In genomic region chr17:64657610-64658125, GRCh38 we compare ENCODE assay signal across 19 cellular contexts. TPM values are rescaled to one million over a fixed set of nuclear protein-coding genes. Genes with fewer than 3 reads are reported as not detected.
DNase-seq lines count a peak whose midpoint lies in the region; ATAC-seq, FAIRE-seq and TF ChIP-seq lines count a peak whose summit lies in the region.
"Had no signal": no experiment of that assay in that cellular context is flagged by ENCODE, and none has a peak within 500 bp of the region (broad histone marks: within the 10 kb centered on the region; RNA-seq: fewer than 3 reads in every experiment).

No MANE protein-coding gene starts in this region.

- TF ChIP-seq CTCF in VCaP (conservative IDR thresholded peaks at IDR 0.05): no peak
- no peak for TF ChIP-seq CTCF in upper lobe of left lung (IDR thresholded peaks at IDR 0.05)
- TF ChIP-seq CTCF in adrenal gland (IDR thresholded peaks at IDR 0.05): no peak

- DNase-seq in activated naive CD8-positive, alpha-beta T cell treated with anti-CD3 and anti-CD28 coated beads for 36 hours: no peak
- DNase-seq in immature natural killer cell (no peak), upper lobe of left lung (no peak), GM19239 (ENCODE audit: insufficient read length, low spot score) (no peak), adrenal gland (no peak)
- no peak for DNase-seq in stimulated activated naive B cell treated with anti-CD40 and anti-IgM and Interleukin-4, amounts not matched to agents 10 μg/mL and 1 μg/mL and 100 μg/mL, for 72 hours
- DNase-seq: ACHN; activated CD4-positive, alpha-beta memory T cell treated with anti-CD3 and anti-CD28 coated beads, Interleukin-2, amount 10 ng/mL, durations not matched to agents 7 days and 5 days; activated naive CD4-positive, alpha-beta T cell; central memory CD4-positive, alpha-beta T cell; hypothalamus; NCI-H1417 treated with DMSO at 0.1 percent for 48 hours; NCI-H510A; right lobe of liver; T-helper 9 cell had no signal

- intact Hi-C loops in adrenal gland (cut with DNase I): no loop called here

- peak overlapping the region; percentile 36 for H3K27ac Mint-ChIP-seq in activated naive CD8-positive, alpha-beta T cell
- H3K27ac Mint-ChIP-seq in activated naive CD8-positive, alpha-beta T cell treated with anti-CD3 and anti-CD28 coated beads for 36 hours: no peak overlapping the region
- peak overlapping the region; percentile 36 to 83 (median 74) for H3K27ac Mint-ChIP-seq in immature natural killer cell
- no peak overlapping the region for H3K27ac Mint-ChIP-seq in stimulated activated naive B cell treated with anti-CD40 and anti-IgM and Interleukin-4, amounts not matched to agents 10 μg/mL and 1 μg/mL and 100 μg/mL, for 72 hours
- H3K27ac Mint-ChIP-seq: activated CD4-positive, alpha-beta memory T cell treated with anti-CD3 and anti-CD28 coated beads, Interleukin-2, amount 10 ng/mL, durations not matched to agents 7 days and 5 days had no signal

- peak overlapping the region; percentile 90; the same call in 1 of the 2 replicates for H3K27ac ChIP-seq in VCaP
- H3K27ac ChIP-seq in upper lobe of left lung: peak overlapping the region in 3 of 4 donors; percentile 72 to 100 (median 97)
- peak overlapping the region in 1 of 5 donors; percentile 30 for H3K27ac ChIP-seq in adrenal gland
- H3K27ac ChIP-seq: KMS-11, right lobe of liver had no signal

- H3K9me3 ChIP-seq in upper lobe of left lung: peaks cover 0 to 3% (median 0%) of the 10 kb centered on the region in 4 donors
- H3K9me3 ChIP-seq in adrenal gland (replicated peaks in 1 of 3): no peaks in the 10 kb centered on the region
- H3K9me3 ChIP-seq: right lobe of liver had no signal

- H3K4me3 ChIP-seq in upper lobe of left lung: peak overlapping the region in 1 of 4 donors; percentile 30
- H3K4me3 ChIP-seq in adrenal gland: no peak overlapping the region
- H3K4me3 ChIP-seq: right lobe of liver had no signal

- WGBS in upper lobe of left lung, 2 donors: 52 to 58% methylated on average over 6 of the region's 6 CpGs
- 53 to 57% (median 55%) methylated on average over 6 of the region's 6 CpGs for WGBS in adrenal gland, 4 donors

- H3K9me3 Mint-ChIP-seq in activated naive CD8-positive, alpha-beta T cell (ENCODE audit: low read depth): no peaks in the 10 kb centered on the region
- H3K9me3 Mint-ChIP-seq in activated naive CD8-positive, alpha-beta T cell treated with anti-CD3 and anti-CD28 coated beads for 36 hours: peaks cover 2% of the 10 kb centered on the region
- H3K9me3 Mint-ChIP-seq in immature natural killer cell: no peaks in the 10 kb centered on the region
- H3K9me3 Mint-ChIP-seq in stimulated activated naive B cell treated with anti-CD40 and anti-IgM and Interleukin-4, amounts not matched to agents 10 μg/mL and 1 μg/mL and 100 μg/mL, for 72 hours: peaks cover 0 to 1% of the 10 kb centered on the region in 2 donors

- H3K27me3 ChIP-seq in upper lobe of left lung: no peaks in the 10 kb centered on the region
- H3K27me3 ChIP-seq in adrenal gland: no peaks in the 10 kb centered on the region
- H3K27me3 ChIP-seq: right lobe of liver had no signal

- H3K36me3 ChIP-seq in upper lobe of left lung (no peaks in the 10 kb centered on the region), adrenal gland (replicated peaks in 1 of 2) (no peaks in the 10 kb centered on the region)
- H3K36me3 ChIP-seq: right lobe of liver had no signal

- no peak overlapping the region for H3K4me3 Mint-ChIP-seq in activated naive CD8-positive, alpha-beta T cell
- no peak overlapping the region for H3K4me3 Mint-ChIP-seq in activated naive CD8-positive, alpha-beta T cell treated with anti-CD3 and anti-CD28 coated beads for 36 hours
- H3K4me3 Mint-ChIP-seq in immature natural killer cell: peak overlapping the region in 4 of 5 donors; percentile 2 to 35 (median 25)
- no peak overlapping the region for H3K4me3 Mint-ChIP-seq in stimulated activated naive B cell treated with anti-CD40 and anti-IgM and Interleukin-4, amounts not matched to agents 10 μg/mL and 1 μg/mL and 100 μg/mL, for 72 hours
- H3K4me3 Mint-ChIP-seq: activated CD4-positive, alpha-beta memory T cell treated with anti-CD3 and anti-CD28 coated beads, Interleukin-2, amount 10 ng/mL, durations not matched to agents 7 days and 5 days had no signal

- H3K4me1 Mint-ChIP-seq in activated naive CD8-positive, alpha-beta T cell (ENCODE audit: low read depth): peaks cover 56% of the 10 kb centered on the region
- peaks cover 47% of the 10 kb centered on the region for H3K4me1 Mint-ChIP-seq in activated naive CD8-positive, alpha-beta T cell treated with anti-CD3 and anti-CD28 coated beads for 36 hours
- peaks cover 68 to 78% of the 10 kb centered on the region in 2 donors for H3K4me1 Mint-ChIP-seq in immature natural killer cell
- peaks cover 19 to 43% of the 10 kb centered on the region in 2 donors for H3K4me1 Mint-ChIP-seq in stimulated activated naive B cell treated with anti-CD40 and anti-IgM and Interleukin-4, amounts not matched to agents 10 μg/mL and 1 μg/mL and 100 μg/mL, for 72 hours

- ATAC-seq in upper lobe of left lung (ENCODE audit: low FRiP score in 2 of 2): no peak
- no peak for ATAC-seq in stimulated activated naive B cell treated with anti-CD40 and anti-IgM and Interleukin-4, amounts not matched to agents 10 μg/mL and 1 μg/mL and 100 μg/mL, for 72 hours (replicated peaks)
- ATAC-seq: left lobe of liver, right lobe of liver had no signal

- no peak for FAIRE-seq in GM19239 (lab: Jason Lieb, UNC)

- no peak for TF ChIP-seq EP300 in upper lobe of left lung (IDR thresholded peaks at IDR 0.05)

- H3K27me3 Mint-ChIP-seq in activated naive CD8-positive, alpha-beta T cell: no peaks in the 10 kb centered on the region
- no peaks in the 10 kb centered on the region for H3K27me3 Mint-ChIP-seq in activated naive CD8-positive, alpha-beta T cell treated with anti-CD3 and anti-CD28 coated beads for 36 hours
- H3K27me3 Mint-ChIP-seq in immature natural killer cell (ENCODE audit: low read depth in 3 of 3): peaks cover 5 to 10% (median 8%) of the 10 kb centered on the region in 3 donors
- no peaks in the 10 kb centered on the region for H3K27me3 Mint-ChIP-seq in stimulated activated naive B cell treated with anti-CD40 and anti-IgM and Interleukin-4, amounts not matched to agents 10 μg/mL and 1 μg/mL and 100 μg/mL, for 72 hours
- H3K27me3 Mint-ChIP-seq: activated CD4-positive, alpha-beta memory T cell treated with anti-CD3 and anti-CD28 coated beads, Interleukin-2, amount 10 ng/mL, durations not matched to agents 7 days and 5 days had no signal

- peaks cover 4% of the 10 kb centered on the region for H3K36me3 Mint-ChIP-seq in activated naive CD8-positive, alpha-beta T cell
- peaks cover 10% of the 10 kb centered on the region for H3K36me3 Mint-ChIP-seq in activated naive CD8-positive, alpha-beta T cell treated with anti-CD3 and anti-CD28 coated beads for 36 hours
- no peaks in the 10 kb centered on the region for H3K36me3 Mint-ChIP-seq in immature natural killer cell
- H3K36me3 Mint-ChIP-seq in stimulated activated naive B cell treated with anti-CD40 and anti-IgM and Interleukin-4, amounts not matched to agents 10 μg/mL and 1 μg/mL and 100 μg/mL, for 72 hours: peaks cover 3 to 8% of the 10 kb centered on the region in 2 donors

- TF ChIP-seq POLR2A in upper lobe of left lung (IDR thresholded peaks at IDR 0.05) (no peak), adrenal gland (IDR thresholded peaks at IDR 0.05) (no peak)

- H3K4me1 ChIP-seq in upper lobe of left lung (peaks cover 41 to 62% (median 46%) of the 10 kb centered on the region in 4 donors), adrenal gland (replicated peaks in 1 of 2) (peaks cover 24 to 38% of the 10 kb centered on the region in 2 donors)

RNA-seq across cellular contexts. Expression of gene SMURF2, which starts 4.4 kb away (rescaled TPM):
- total RNA-seq in activated naive CD8-positive, alpha-beta T cell treated with anti-CD3 and anti-CD28 coated beads for 36 hours: 10 to 100 TPM; 13.5 to 14.1 TPM
- polyA plus RNA-seq in immature natural killer cell (1 to 10 TPM; 8.1 to 8.5 (median 8.3) TPM), adrenal gland (10 to 100 TPM in 1 of 3 donors, 1 to 10 TPM in 2; 7.7 to 15.8 (median 7.9) TPM)
- total RNA-seq in upper lobe of left lung (10 to 100 TPM; 24.1 to 58.2 (median 34.9) TPM), adrenal gland (10 to 100 TPM; 13.2 to 27.5 (median 16.6) TPM)

Comparison
In these comparisons a context has a peak if more than half of its experiments do, and no peak if none do; other contexts are left out.
1. H3K27ac Mint-ChIP-seq: peak in activated naive CD8-positive, alpha-beta T cell (single experiment) and immature natural killer cell (6 of 6); none in activated naive CD8-positive, alpha-beta T cell treated with anti-CD3 and anti-CD28 coated beads for 36 hours (single experiment) and stimulated activated naive B cell treated with anti-CD40 and anti-IgM and Interleukin-4, amounts not matched to agents 10 μg/mL and 1 μg/mL and 100 μg/mL, for 72 hours (single experiment).
2. H3K4me3 Mint-ChIP-seq: peak in immature natural killer cell (4 of 5); none in activated naive CD8-positive, alpha-beta T cell (single experiment), activated naive CD8-positive, alpha-beta T cell treated with anti-CD3 and anti-CD28 coated beads for 36 hours (single experiment) and stimulated activated naive B cell treated with anti-CD40 and anti-IgM and Interleukin-4, amounts not matched to agents 10 μg/mL and 1 μg/mL and 100 μg/mL, for 72 hours (0 of 2).